In the genomic region with DNA sequence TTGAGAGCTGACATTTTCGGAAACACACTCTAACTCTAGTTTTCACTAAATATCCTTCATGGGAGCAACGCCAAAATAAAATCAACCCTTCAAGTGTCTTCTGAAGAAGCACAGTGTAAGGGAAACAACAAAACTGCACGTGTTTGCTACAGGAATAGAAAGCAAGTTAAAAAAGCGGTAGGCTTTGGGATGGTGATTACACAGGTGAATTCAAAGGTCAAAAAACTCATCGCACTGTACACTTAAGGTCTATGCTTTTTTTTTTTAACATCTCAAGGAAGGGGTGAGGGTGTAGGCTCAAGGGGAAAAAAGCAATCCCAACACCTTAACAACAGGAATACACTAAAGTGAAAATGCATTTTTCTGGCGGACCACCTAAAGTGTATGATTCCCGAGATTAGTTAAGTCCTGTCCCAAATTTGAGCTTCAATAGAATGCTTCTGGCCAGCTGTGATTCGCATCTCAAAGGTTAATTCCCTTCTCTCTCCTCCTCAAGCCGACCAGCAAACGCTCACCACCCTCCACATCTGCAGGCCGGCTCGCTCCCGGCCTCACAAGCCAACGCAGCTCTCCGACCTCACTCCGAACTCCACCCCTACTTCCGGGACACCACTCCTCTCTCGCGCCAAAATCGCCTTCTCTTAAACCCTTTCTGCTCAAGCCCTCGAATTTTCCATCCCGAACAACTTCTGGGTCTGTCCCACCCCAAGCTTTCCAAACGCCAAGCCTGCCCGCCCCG, we compare ENCODE assay signal across 8 cellular contexts.
DNase-seq lines count a peak whose midpoint lies in the region; FAIRE-seq and TF ChIP-seq lines count a peak whose summit lies in the region.

No MANE protein-coding gene starts in this region.

- DNase-seq in activated CD8-positive, alpha-beta memory T cell treated with anti-CD3 and anti-CD28 coated beads for 48 hours (ENCODE audit: low read depth in 2 of 3, low spot score in 2 of 3), result peak in 2 of 3 experiments; percentile 10 to 18
- no peak for DNase-seq in activated CD8-positive, alpha-beta memory T cell treated with anti-CD3 and anti-CD28 coated beads for 24 hours
- peak; percentile 73 for DNase-seq in H54 (ENCODE audit: insufficient read length, low spot score)
- peak; percentile 54 to 63 for DNase-seq in Kasumi-1 (lab: John Stamatoyannopoulos, UW)
- DNase-seq in SW480 (ENCODE audit: low spot score), result peak; percentile 62
- peak; percentile 34 for DNase-seq in dedifferentiated amniotic fluid mesenchymal stem cell (ENCODE audit: extremely low spot score)
- DNase-seq in left kidney (ENCODE audit: low read depth, low spot score), result peak; percentile 87
- peak; percentile 10 for DNase-seq in stimulated activated CD8-positive, alpha-beta memory T cell treated with anti-CD3 and anti-CD28 coated beads, Interleukin-12 subunit alpha, Interleukin-12 subunit beta, amount 100 ng/mL, for 4 hours (ENCODE audit: low read depth)

- FAIRE-seq in H54 (lab: Jason Lieb, UNC), result peak; percentile 97

- TF ChIP-seq POLR2A in H54 (IDR thresholded peaks at IDR 0.05; ENCODE audit: low read depth, low read length), result 0 out of 2 replicates have a peak, but pooled peaks have one; percentile 33
